In genomic region chr12:117225179-117225578, GRCh38 we compare ENCODE assay signal across 34 cellular contexts.
"Had no signal": no experiment of that assay in that cellular context is flagged by ENCODE, and none has a peak within 500 bp of the region (broad histone marks: within the 10 kb centered on the region; RNA-seq: fewer than 3 reads in every experiment).

No MANE protein-coding gene starts in this region.

- FAIRE-seq: astrocyte, TTC549 had no signal

- H3K36me3 ChIP-seq: adrenal gland, brain microvascular endothelial cell, breast epithelium had no signal

- H3K4me3 ChIP-seq: adrenal gland, body of pancreas, breast epithelium had no signal

- ATAC-seq: activated CD8-positive, alpha-beta T cell treated with anti-CD3 and anti-CD28 coated beads for 36 hours; activated naive CD4-positive, alpha-beta T cell treated with anti-CD3 and anti-CD28 coated beads, Interleukin-2, amount 50 U/mL, for 72 hours; activated T-cell treated with anti-CD3 and anti-CD28 coated beads, Interleukin-2, amount 50 U/mL, for 4 hours; activated T-cell treated with anti-CD3 and anti-CD28 coated beads, Interleukin-2, amount 50 U/mL, for 72 hours; activated T-helper 17 cell treated with anti-CD3 and anti-CD28 coated beads, Interleukin-2, amount 50 U/mL, for 72 hours; body of pancreas had no signal

- H3K4me1 ChIP-seq: adrenal gland, body of pancreas, breast epithelium had no signal

- DNase-seq: activated B cell treated with CpG ODN at 0.5 μM for 24 hours; activated CD4-positive, alpha-beta memory T cell treated with anti-CD3 and anti-CD28 coated beads for 36 hours; activated CD4-positive, alpha-beta T cell treated with anti-CD3 and anti-CD28 coated beads for 4 hours; activated CD4-positive, alpha-beta T cell treated with anti-CD3 and anti-CD28 coated beads, Interleukin-2, amount 10 ng/mL, durations not matched to agents 24 days and 14 days; activated CD4-positive, alpha-beta T cell treated with anti-CD3 and anti-CD28 coated beads, Interleukin-2, amount 50 U/mL, for 1 hour; activated CD4-positive, alpha-beta T cell treated with anti-CD3 and anti-CD28 coated beads, Interleukin-2, amount 50 U/mL, for 4 hours; activated CD4-positive, CD25-positive, alpha-beta regulatory T cell treated with anti-CD3 and anti-CD28 coated beads, Interleukin-2, amount 50 U/mL, for 72 hours; activated CD8-positive, alpha-beta memory T cell treated with anti-CD3 and anti-CD28 coated beads, Interleukin-2, amount 50 U/mL, for 4 hours; activated CD8-positive, alpha-beta T cell treated with anti-CD3 and anti-CD28 coated beads for 36 hours; activated effector memory CD4-positive, alpha-beta T cell treated with anti-CD3 and anti-CD28 coated beads, Interleukin-2, amount 50 U/mL, for 16 hours; activated gamma-delta T cell treated with Interleukin-2 at 50 U/mL for 16 hours; activated naive CD4-positive, alpha-beta T cell; activated naive CD4-positive, alpha-beta T cell treated with anti-CD3 and anti-CD28 coated beads for 36 hours; activated naive CD4-positive, alpha-beta T cell treated with anti-CD3 and anti-CD28 coated beads, Interleukin-2, amount 50 U/mL, for 16 hours; activated naive CD8-positive, alpha-beta T cell treated with anti-CD3 and anti-CD28 coated beads for 36 hours; activated T-cell treated with anti-CD3 and anti-CD28 coated beads for 4 hours; activated T-cell treated with anti-CD3 and anti-CD28 coated beads, Interleukin-2, amount 50 U/mL, for 1 hour; activated T-cell treated with anti-CD3 and anti-CD28 coated beads, Interleukin-2, amount 50 U/mL, for 4 hours; activated T-cell treated with anti-CD3 and anti-CD28 coated beads, Interleukin-2, amount 50 U/mL, for 72 hours; adrenal gland; amniotic stem cell; aorta; body of pancreas; brain microvascular endothelial cell; central memory CD4-positive, alpha-beta T cell; T-helper 1 cell; T-helper 2 cell; T-helper 9 cell had no signal

- H3K27ac ChIP-seq: adrenal gland, body of pancreas, brain microvascular endothelial cell, breast epithelium, VCaP had no signal

- H3K9me3 ChIP-seq: adrenal gland, body of pancreas, breast epithelium had no signal

- H3K27me3 ChIP-seq: body of pancreas, brain microvascular endothelial cell had no signal
